Comparison of ENCODE assay signal across 22 cellular contexts in genomic region chr7:183907-184767, GRCh38. TPM values are rescaled to one million over a fixed set of nuclear protein-coding genes. Genes with fewer than 3 reads are reported as not detected.
DNase-seq lines count a peak whose midpoint lies in the region; ATAC-seq and TF ChIP-seq lines count a peak whose summit lies in the region.
"Had no signal": no experiment of that assay in that cellular context is flagged by ENCODE, and none has a peak within 500 bp of the region (broad histone marks: within the 10 kb centered on the region; RNA-seq: fewer than 3 reads in every experiment).

No MANE protein-coding gene starts in this region.

- H3K14ac ChIP-seq in mesenchymal stem cell (ENCODE audit: low read length in 2 of 2), result no peak overlapping the region

- H3K79me1 ChIP-seq in mesenchymal stem cell (replicated peaks; ENCODE audit: low read length, poor library complexity, severe bottlenecking), result no peaks in the 10 kb centered on the region

- H3K27me3 ChIP-seq in mesenchymal stem cell (ENCODE audit: control insufficient read depth in 1 of 2, insufficient read depth in 1 of 2, low read length in 2 of 2) (peaks cover 25 to 28% of the 10 kb centered on the region in 2 experiments), psoas muscle (ENCODE audit: insufficient read depth in 3 of 3, low read length in 2 of 3) (no peaks in the 10 kb centered on the region)
- H3K27me3 ChIP-seq: MG63 had no signal

- no peaks in the 10 kb centered on the region for H3K9me3 ChIP-seq in mesenchymal stem cell (ENCODE audit: control insufficient read depth, low read length)
- no peaks in the 10 kb centered on the region for H3K9me3 ChIP-seq in psoas muscle
- H3K9me3 ChIP-seq: Caco-2, MG63, SJSA1 had no signal

- no peak overlapping the region for H2BK5ac ChIP-seq in mesenchymal stem cell (ENCODE audit: low read depth, low read length, poor library complexity, severe bottlenecking)

- no peak overlapping the region for H3K4ac ChIP-seq in mesenchymal stem cell (ENCODE audit: low read depth in 1 of 2, low read length in 2 of 2)

- WGBS in mesenchymal stem cell, result 84% methylated on average over 26 of the region's 27 CpGs
- 63 to 73% (median 67%) methylated on average over 26 to 27 of the region's 27 CpGs for WGBS in psoas muscle, 3 donors

- no peak overlapping the region for H3K4me3 ChIP-seq in mesenchymal stem cell (ENCODE audit: insufficient read depth in 1 of 2, low read depth in 1 of 2, low read length in 2 of 2)
- no peak overlapping the region for H3K4me3 ChIP-seq in psoas muscle
- no peak overlapping the region for H3K4me3 ChIP-seq in coronary artery
- H3K4me3 ChIP-seq: GM12878, MG63, PC-9, SJSA1 had no signal

- H4K8ac ChIP-seq in mesenchymal stem cell (ENCODE audit: low read length), result no peak overlapping the region

- intact Hi-C loops in psoas muscle (cut with DNase I), result no loop called here

- no peak overlapping the region for H3K27ac ChIP-seq in mesenchymal stem cell (ENCODE audit: low read length, poor library complexity, severe bottlenecking)
- H3K27ac ChIP-seq in psoas muscle, result peak overlapping the region; percentile 50
- H3K27ac ChIP-seq in coronary artery, result no peak overlapping the region
- H3K27ac ChIP-seq: C4-2B, PC-9, SJSA1 had no signal

- no peaks in the 10 kb centered on the region for H3K36me3 Mint-ChIP-seq in natural killer cell treated with Interleukin-12 subunit alpha and Interleukin-12 subunit beta and Interleukin-15 and Interleukin-18, amount 100 ng/mL, for 72 hours
- H3K36me3 Mint-ChIP-seq: CD8-positive, alpha-beta T cell had no signal

- TF ChIP-seq CTCF in psoas muscle (IDR thresholded peaks at IDR 0.05), result no peak
- TF ChIP-seq CTCF in coronary artery (IDR thresholded peaks at IDR 0.05), result no peak

- no peak overlapping the region for H3K4me3 Mint-ChIP-seq in natural killer cell treated with Interleukin-12 subunit alpha and Interleukin-12 subunit beta and Interleukin-15 and Interleukin-18, amount 100 ng/mL, for 72 hours
- H3K4me3 Mint-ChIP-seq: B cell; CD8-positive, alpha-beta T cell had no signal

- peak overlapping the region; percentile 36 for H3K9ac ChIP-seq in mesenchymal stem cell (ENCODE audit: low read length)

- H2BK120ac ChIP-seq in mesenchymal stem cell (ENCODE audit: low read depth, low read length), result no peak overlapping the region

- H3K4me2 ChIP-seq in mesenchymal stem cell (ENCODE audit: low read length, poor library complexity, severe bottlenecking), result no peak overlapping the region
- H3K4me2 ChIP-seq: PC-9 had no signal

- H3K18ac ChIP-seq in mesenchymal stem cell (ENCODE audit: low read depth in 1 of 2, low read length in 2 of 2), result no peak overlapping the region

- no peak overlapping the region for H4K91ac ChIP-seq in mesenchymal stem cell (ENCODE audit: low read length)

- H3K27me3 Mint-ChIP-seq in natural killer cell treated with Interleukin-12 subunit alpha and Interleukin-12 subunit beta and Interleukin-15 and Interleukin-18, amount 100 ng/mL, for 72 hours, result peaks cover under 1 to 3% of the 10 kb centered on the region in 2 donors

- ATAC-seq in psoas muscle, result peak; percentile 8 to 56 (median 18)
- ATAC-seq in natural killer cell treated with Interleukin-12 subunit alpha and Interleukin-12 subunit beta and Interleukin-15 and Interleukin-18, amount 100 ng/mL, for 72 hours, result no peak
- ATAC-seq: CD8-positive, alpha-beta T cell; GM12878 had no signal

- H3K4me1 ChIP-seq in mesenchymal stem cell (ENCODE audit: control insufficient read depth, insufficient read depth, low read depth, low read length) (peaks cover 1% of the 10 kb centered on the region), psoas muscle (peaks cover 28% of the 10 kb centered on the region)
- H3K4me1 ChIP-seq: Caco-2, SJSA1 had no signal

- H2AFZ ChIP-seq in mesenchymal stem cell (ENCODE audit: low read depth, low read length), result no peak overlapping the region
- H2AFZ ChIP-seq: PC-9 had no signal

- H2BK12ac ChIP-seq in mesenchymal stem cell (ENCODE audit: low read length in 2 of 2), result no peak overlapping the region

- H2BK15ac ChIP-seq in mesenchymal stem cell (ENCODE audit: low read depth, poor library complexity, severe bottlenecking), result no peak overlapping the region

- no peaks in the 10 kb centered on the region for H3K9me3 Mint-ChIP-seq in natural killer cell treated with Interleukin-12 subunit alpha and Interleukin-12 subunit beta and Interleukin-15 and Interleukin-18, amount 100 ng/mL, for 72 hours
- H3K9me3 Mint-ChIP-seq: CD8-positive, alpha-beta T cell had no signal

- no peak overlapping the region for H3K23ac ChIP-seq in mesenchymal stem cell (ENCODE audit: low read length in 2 of 2)

- peak; percentile 75 for DNase-seq in cerebellum (ENCODE audit: low spot score)
- no peak for DNase-seq in mesenchymal stem cell
- no peak for DNase-seq in psoas muscle
- no peak for DNase-seq in natural killer cell treated with Interleukin-12 subunit alpha and Interleukin-12 subunit beta and Interleukin-15 and Interleukin-18, amount 100 ng/mL, for 72 hours (ENCODE audit: low spot score)
- DNase-seq in Ammon's horn (ENCODE audit: low spot score), result no peak
- no peak for DNase-seq in activated CD8-positive, alpha-beta memory T cell treated with anti-CD3 and anti-CD28 coated beads for 24 hours
- no peak for DNase-seq in coronary artery (ENCODE audit: low spot score)
- DNase-seq: Caco-2; CD8-positive, alpha-beta T cell; GDM1; KG1; NCI-H1105 treated with DMSO at 0.1 percent for 48 hours; NCI-H146; NCI-H1930; NCI-H446 treated with DMSO at 0.1 percent for 48 hours; NCI-H526; PC-9 had no signal

- H3K27ac Mint-ChIP-seq in natural killer cell treated with Interleukin-12 subunit alpha and Interleukin-12 subunit beta and Interleukin-15 and Interleukin-18, amount 100 ng/mL, for 72 hours, result no peak overlapping the region
- H3K27ac Mint-ChIP-seq: B cell; CD8-positive, alpha-beta T cell had no signal

- no peaks in the 10 kb centered on the region for H3K4me1 Mint-ChIP-seq in natural killer cell treated with Interleukin-12 subunit alpha and Interleukin-12 subunit beta and Interleukin-15 and Interleukin-18, amount 100 ng/mL, for 72 hours (ENCODE audit: low read depth in 2 of 2)
- H3K4me1 Mint-ChIP-seq: B cell had no signal

- H3K36me3 ChIP-seq in mesenchymal stem cell (ENCODE audit: control insufficient read depth in 1 of 2, insufficient read depth in 2 of 2, low read depth in 1 of 2, low read length in 2 of 2), result no peaks in the 10 kb centered on the region
- no peaks in the 10 kb centered on the region for H3K36me3 ChIP-seq in psoas muscle (ENCODE audit: insufficient read depth in 1 of 2, low read depth in 1 of 2)
- H3K36me3 ChIP-seq: MG63, SJSA1 had no signal

- H2AK5ac ChIP-seq in mesenchymal stem cell (ENCODE audit: low read length, severe bottlenecking), result no peak overlapping the region

RNA-seq across cellular contexts. Expression of gene FAM20C, which starts 8.2 kb away (rescaled TPM):
- total RNA-seq in cerebellum, result 19.8 TPM
- polyA plus RNA-seq in mesenchymal stem cell (2013, experiment 1 of 2), result 56.3 TPM
- 57.5 TPM for polyA plus RNA-seq in mesenchymal stem cell (2013, experiment 2 of 2)
- 10 to 100 TPM; 28.1 to 47.6 (median 43.6) TPM for total RNA-seq in psoas muscle
- polyA plus RNA-seq in psoas muscle, result 10 to 100 TPM; 15.6 to 18.3 (median 16.5) TPM
- total RNA-seq in natural killer cell treated with Interleukin-12 subunit alpha and Interleukin-12 subunit beta and Interleukin-15 and Interleukin-18, amount 100 ng/mL, for 72 hours, result under 1 TPM; 0.62 to 0.98 TPM
- polyA plus RNA-seq: GM12878 had no signal

Comparison
In these comparisons a context has a peak if more than half of its experiments do, and no peak if none do; other contexts are left out.
1. ATAC-seq: peak in psoas muscle (4 of 4); none in natural killer cell treated with Interleukin-12 subunit alpha and Interleukin-12 subunit beta and Interleukin-15 and Interleukin-18, amount 100 ng/mL, for 72 hours (0 of 2).
2. RNA of gene FAM20C, which starts 8.2 kb away (total RNA-seq): 28.1 to 47.6 TPM in psoas muscle and 19.8 TPM in cerebellum (single experiment); 0.62 to 0.98 TPM in natural killer cell treated with Interleukin-12 subunit alpha and Interleukin-12 subunit beta and Interleukin-15 and Interleukin-18, amount 100 ng/mL, for 72 hours; every median in the first group is over 10 times any median in the second.